Comparison of ENCODE assay signal across 9 cellular contexts in genomic region chr4:74374561-74375327, GRCh38. TPM values are rescaled to one million over a fixed set of nuclear protein-coding genes. Genes with fewer than 3 reads are reported as not detected.
A peak's percentile ranks its signal among the peaks of the same experiment; 100 is the strongest.
DNase-seq lines count a peak whose midpoint lies in the region; ATAC-seq and TF ChIP-seq lines count a peak whose summit lies in the region.
"Had no signal": no experiment of that assay in that cellular context is flagged by ENCODE, and none has a peak within 500 bp of the region (broad histone marks: within the 10 kb centered on the region; RNA-seq: fewer than 3 reads in every experiment).

No MANE protein-coding gene starts in this region.

- H3K4me2 ChIP-seq in mesenchymal stem cell (ENCODE audit: low read length, poor library complexity, severe bottlenecking), result no peak overlapping the region

- H3K27me3 ChIP-seq in mesenchymal stem cell (ENCODE audit: control insufficient read depth in 1 of 2, insufficient read depth in 1 of 2, low read length in 2 of 2), result no peaks in the 10 kb centered on the region

- H3K9me3 Mint-ChIP-seq in CD14-positive monocyte (peaks cover 0 to 4% (median 0%) of the 10 kb centered on the region in 7 donors), WTC11 (no peaks in the 10 kb centered on the region)

- no peak overlapping the region for H4K91ac ChIP-seq in mesenchymal stem cell (ENCODE audit: low read length)

- H3K27me3 Mint-ChIP-seq in CD14-positive monocyte (ENCODE audit: low read depth in 3 of 3) (no peaks in the 10 kb centered on the region), WTC11 (ENCODE audit: low read depth) (no peaks in the 10 kb centered on the region)

- H3K36me3 Mint-ChIP-seq in CD14-positive monocyte (peaks cover 0 to 14% of the 10 kb centered on the region in 2 donors), WTC11 (no peaks in the 10 kb centered on the region)

- H2BK120ac ChIP-seq in mesenchymal stem cell (ENCODE audit: low read depth, low read length), result no peak overlapping the region

- no peak overlapping the region for H3K4me3 ChIP-seq in mesenchymal stem cell (ENCODE audit: insufficient read depth in 1 of 2, low read depth in 1 of 2, low read length in 2 of 2)

- H3K27ac Mint-ChIP-seq in CD14-positive monocyte, result peak overlapping the region; percentile 79 to 95 (median 92)
- no peak overlapping the region for H3K27ac Mint-ChIP-seq in WTC11

- intact Hi-C loops in CD14-positive monocyte (cut with micrococcal nuclease), result loop anchor here (5.0 kb wide), 2 partner anchors 52 to 298 kb away; no protein-coding TSS in a partner anchor

- H3K4me3 Mint-ChIP-seq in CD14-positive monocyte, result no peak overlapping the region
- H3K4me3 Mint-ChIP-seq in WTC11, result no peak overlapping the region

- ATAC-seq in GM21367 (IDR thresholded peaks at IDR 0.05; ENCODE audit: unreplicated experiment) (no peak), WTC11 (no peak), GM19324 (IDR thresholded peaks at IDR 0.05; ENCODE audit: low FRiP score, unreplicated experiment) (no peak)

- no peak overlapping the region for H2AFZ ChIP-seq in mesenchymal stem cell (ENCODE audit: low read depth, low read length)

- no peak overlapping the region for H3K23ac ChIP-seq in mesenchymal stem cell (ENCODE audit: low read length in 2 of 2)

- no peaks in the 10 kb centered on the region for H3K9me3 ChIP-seq in mesenchymal stem cell (ENCODE audit: control insufficient read depth, low read length)

- H2BK5ac ChIP-seq in mesenchymal stem cell (ENCODE audit: low read depth, low read length, poor library complexity, severe bottlenecking), result no peak overlapping the region

- H3K4me1 ChIP-seq in mesenchymal stem cell (ENCODE audit: control insufficient read depth, insufficient read depth, low read depth, low read length), result peaks cover 2% of the 10 kb centered on the region

- TF ChIP-seq CTCF in CD14-positive monocyte (IDR thresholded peaks at IDR 0.05) (no peak), WTC11 (IDR thresholded peaks at IDR 0.05) (no peak)

- peak overlapping the region; percentile 35 for H4K8ac ChIP-seq in mesenchymal stem cell (ENCODE audit: low read length)

- POLR2A ChIA-PET in WTC11 (lab: Charles Lee), result no interaction called here

- whole genome bisulfite sequencing in mesenchymal stem cell, result 28% methylated on average over 8 of the region's 10 CpGs

- H3K4me1 Mint-ChIP-seq in CD14-positive monocyte, result peaks cover 30% of the 10 kb centered on the region
- H3K4me1 Mint-ChIP-seq in WTC11, result peaks cover 10% of the 10 kb centered on the region; the same call in 1 of the 2 replicates

- H3K18ac ChIP-seq in mesenchymal stem cell (ENCODE audit: low read depth in 1 of 2, low read length in 2 of 2), result peak overlapping the region in 1 of 2 experiments; percentile 84

- no peak overlapping the region for H2AK5ac ChIP-seq in mesenchymal stem cell (ENCODE audit: low read length, severe bottlenecking)

- H3K9ac ChIP-seq in mesenchymal stem cell (ENCODE audit: low read length), result no peak overlapping the region

- CTCF ChIA-PET in WTC11 (lab: Charles Lee), result interaction anchor here (1.8 to 3.8 kb wide), 2 partner anchors 248 to 296 kb away, joined by 6 to 30 read pairs; no protein-coding TSS in a partner anchor

- H3K36me3 ChIP-seq in mesenchymal stem cell (ENCODE audit: control insufficient read depth in 1 of 2, insufficient read depth in 2 of 2, low read depth in 1 of 2, low read length in 2 of 2), result no peaks in the 10 kb centered on the region

- H3K79me1 ChIP-seq in mesenchymal stem cell (replicated peaks; ENCODE audit: low read length, poor library complexity, severe bottlenecking), result no peaks in the 10 kb centered on the region

- H2BK15ac ChIP-seq in mesenchymal stem cell (ENCODE audit: low read depth, poor library complexity, severe bottlenecking), result no peak overlapping the region

- H3K4ac ChIP-seq in mesenchymal stem cell (ENCODE audit: low read depth in 1 of 2, low read length in 2 of 2), result peak overlapping the region in 1 of 2 experiments; percentile 46

- H3K27ac ChIP-seq in mesenchymal stem cell (ENCODE audit: low read length, poor library complexity, severe bottlenecking), result peak overlapping the region; percentile 29

- H2BK12ac ChIP-seq in mesenchymal stem cell (ENCODE audit: low read length in 2 of 2), result peak overlapping the region in 1 of 2 experiments; percentile 73

- H3K14ac ChIP-seq in mesenchymal stem cell (ENCODE audit: low read length in 2 of 2), result no peak overlapping the region

- DNase-seq in CD14-positive monocyte (ENCODE audit: low spot score) (peak; percentile 98), HS-27A (ENCODE audit: low read depth) (peak; percentile 90), amniotic stem cell (lab: John Stamatoyannopoulos, UW) (peak; percentile 67), mesenchymal stem cell (peak; percentile 91), WTC11 (ENCODE audit: low spot score) (no peak)
- no peak for DNase-seq in activated CD8-positive, alpha-beta memory T cell treated with anti-CD3 and anti-CD28 coated beads for 24 hours
- DNase-seq: SHP77 had no signal

TF ChIP-seq in WTC11, 78 proteins besides CTCF, POLR2A, EP300 and RAD21:
- no peak for TF ChIP-seq KAT7 (CRISPR knock-in tag; IDR thresholded peaks at IDR 0.05; ENCODE audit: borderline replicate concordance)
- no peak for TF ChIP-seq ZNF423 (CRISPR knock-in tag; IDR thresholded peaks at IDR 0.05)
- TF ChIP-seq ERG (CRISPR knock-in tag; IDR thresholded peaks at IDR 0.05), result no peak
- no peak for TF ChIP-seq ZNF263 (CRISPR knock-in tag; IDR thresholded peaks at IDR 0.05; ENCODE audit: low read depth)
- no peak for TF ChIP-seq MXD4 (CRISPR knock-in tag; IDR thresholded peaks at IDR 0.05; ENCODE audit: borderline replicate concordance)
- no peak for TF ChIP-seq SMAD3 (CRISPR knock-in tag; IDR thresholded peaks at IDR 0.05; ENCODE audit: borderline replicate concordance)
- no peak for TF ChIP-seq NR3C1 (CRISPR knock-in tag; conservative IDR thresholded peaks at IDR 0.05; ENCODE audit: low read depth)
- TF ChIP-seq ZNF317 (CRISPR knock-in tag; IDR thresholded peaks at IDR 0.05; ENCODE audit: borderline replicate concordance, low read depth), result no peak
- no peak for TF ChIP-seq ZBTB21 (CRISPR knock-in tag; IDR thresholded peaks at IDR 0.05; ENCODE audit: borderline replicate concordance)
- no peak for TF ChIP-seq NR1H2 (CRISPR knock-in tag; IDR thresholded peaks at IDR 0.05)
- TF ChIP-seq STAT6 (CRISPR knock-in tag; conservative IDR thresholded peaks at IDR 0.05; ENCODE audit: low read depth), result no peak
- TF ChIP-seq RELA (CRISPR knock-in tag; IDR thresholded peaks at IDR 0.05; ENCODE audit: borderline replicate concordance), result no peak
- TF ChIP-seq CREB1 (CRISPR knock-in tag; IDR thresholded peaks at IDR 0.05), result no peak

RNA-seq across cellular contexts. Expression of gene EREG, which starts 9.8 kb away (rescaled TPM):
- 1 to 10 TPM; 2.7 to 8.2 TPM for polyA plus RNA-seq in CD14-positive monocyte
- polyA plus RNA-seq in mesenchymal stem cell (2013, experiment 1 of 2), result 3.8 TPM
- 4.0 TPM for polyA plus RNA-seq in mesenchymal stem cell (2013, experiment 2 of 2)
- total RNA-seq in WTC11 (2021), result 0.05 to 0.23 TPM (median 0.09 TPM) in 3 replicates

Comparison
In these comparisons a context has a peak if more than half of its experiments do, and no peak if none do; other contexts are left out.
1. DNase-seq: peak in CD14-positive monocyte (single experiment), HS-27A (single experiment), amniotic stem cell (single experiment) and mesenchymal stem cell (single experiment); none in WTC11 (single experiment) and activated CD8-positive, alpha-beta memory T cell treated with anti-CD3 and anti-CD28 coated beads for 24 hours (single experiment).